8 cellular contexts compared by ENCODE assay signal in the genomic region with DNA sequence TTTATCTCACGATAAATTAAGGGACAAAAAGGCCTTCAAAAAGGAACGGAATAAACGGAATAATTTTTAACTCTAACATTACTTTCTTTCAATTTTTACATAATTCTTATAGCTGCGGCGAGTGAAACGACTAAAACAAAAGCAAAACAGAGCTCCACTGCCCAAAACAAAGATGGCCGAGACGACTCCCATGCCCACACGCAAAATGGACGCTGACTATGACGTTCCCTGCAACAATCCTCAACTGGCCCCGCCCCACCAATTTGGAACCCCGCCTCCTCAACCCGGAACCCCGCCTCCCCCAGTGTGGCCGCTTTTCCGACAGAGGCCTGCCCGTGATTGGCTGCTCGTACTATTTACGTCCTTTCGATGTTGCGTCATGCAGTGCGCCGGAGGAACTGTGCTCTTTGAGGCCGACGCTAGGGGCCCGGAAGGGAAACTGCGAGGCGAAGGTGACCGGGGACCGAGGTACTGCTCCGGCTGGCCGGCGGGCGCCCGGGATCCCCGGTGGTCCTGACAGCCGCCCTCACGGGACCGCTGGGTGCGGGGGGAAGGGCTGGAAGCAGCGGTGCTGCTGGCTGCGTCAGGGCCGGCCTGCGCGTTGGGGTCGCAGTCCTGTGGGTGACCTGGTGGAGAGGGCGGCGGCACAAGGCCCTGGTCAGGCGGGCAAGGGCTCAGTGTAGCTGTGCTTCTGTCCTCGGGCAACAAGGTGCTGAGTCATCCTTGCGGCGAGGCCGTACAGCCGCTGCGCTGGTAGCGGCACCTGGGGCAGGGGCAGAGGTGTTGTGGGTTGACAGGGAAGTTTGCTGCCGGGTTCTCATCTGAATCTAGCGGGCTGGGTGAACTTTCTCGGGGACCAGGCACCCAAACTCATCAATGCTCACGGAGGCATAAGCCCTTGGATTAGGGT. TPM values are rescaled to one million over a fixed set of nuclear protein-coding genes. Genes with fewer than 3 reads are reported as not detected.
DNase-seq lines count a peak whose midpoint lies in the region; ATAC-seq and FAIRE-seq lines count a peak whose summit lies in the region.

TSS of gene GHITM (plus strand) at position 384 of the 910 bp plus-strand sequence. CDS start 1,992 bp downstream, outside the sequence.

- H4K5ac ChIP-seq in mesendoderm (ENCODE audit: low read length) = no peak within 1 kb of the TSS

- H3K23ac ChIP-seq in mesendoderm (ENCODE audit: low read length) = no peak within 1 kb of the TSS

- H2BK5ac ChIP-seq in mesendoderm (ENCODE audit: low read length) = no peak within 1 kb of the TSS

- WGBS in mesendoderm (ENCODE audit: extremely low coverage, insufficient coverage, low lambda C conversion rate) = no CpG with 5 or more reads among the region's 61 CpGs

- H3K4me1 ChIP-seq in endocrine pancreas (ENCODE audit: control insufficient read depth, insufficient read depth, low read length) (peaks cover 13% of the 10 kb centered on the region), mesendoderm (ENCODE audit: control insufficient read depth, low read depth, low read length) (peaks cover 2% of the 10 kb centered on the region)

- H3K4me2 ChIP-seq in mesendoderm (ENCODE audit: low read length) = peak within 1 kb of the TSS; percentile 82

- DNase-seq in COR-L47 (lab: John Stamatoyannopoulos, UW) (peak; percentile 86), HTR-8/SVneo (ENCODE audit: insufficient read length, low spot score) (peak; percentile 89), NOMO-1 treated with dmso at 0.1 percent for 144 hours (lab: John Stamatoyannopoulos, UW; ENCODE audit: unreplicated experiment) (peak; percentile 96), mesendoderm (peak; percentile 99)
- peak; percentile 99 for DNase-seq in activated CD8-positive, alpha-beta memory T cell treated with anti-CD3 and anti-CD28 coated beads, Interleukin-2, amount 10 ng/mL, durations not matched to agents 7 days and 5 days
- peak; percentile 94 for DNase-seq in stimulated activated CD8-positive, alpha-beta memory T cell treated with anti-CD3 and anti-CD28 coated beads, Interleukin-15, amount 100 ng/mL, for 24 hours (ENCODE audit: low read depth)

- H3K9ac ChIP-seq in endocrine pancreas (ENCODE audit: control insufficient read depth, insufficient read depth, low read length) (peak within 1 kb of the TSS; percentile 97), mesendoderm (ENCODE audit: low read length) (peak within 1 kb of the TSS; percentile 73)

- H2AK5ac ChIP-seq in mesendoderm (ENCODE audit: low read length) = no peak within 1 kb of the TSS

- peak within 1 kb of the TSS; percentile 22 for H3K27ac ChIP-seq in mesendoderm (ENCODE audit: low read depth, low read length)

- no peak within 1 kb of the TSS for H2BK15ac ChIP-seq in mesendoderm (replicated peaks; ENCODE audit: low read depth)

- peak within 1 kb of the TSS; percentile 87 for H3K56ac ChIP-seq in mesendoderm (ENCODE audit: low read length)

- CTCF ChIA-PET in activated CD8-positive, alpha-beta memory T cell treated with anti-CD3 and anti-CD28 coated beads, Interleukin-2, amount 10 ng/mL, durations not matched to agents 7 days and 5 days (lab: Charles Lee) = interaction anchor here (0.7 to 3.2 kb wide), 8 partner anchors 9 to 128 kb away, joined by 3 to 27 read pairs (median 3); no protein-coding TSS in a partner anchor

- no peak within 1 kb of the TSS for H3K18ac ChIP-seq in mesendoderm (ENCODE audit: low read length)

- ATAC-seq in GM21360 (IDR thresholded peaks at IDR 0.05; ENCODE audit: unreplicated experiment) = peak; percentile 99
- ATAC-seq in activated CD8-positive, alpha-beta memory T cell treated with anti-CD3 and anti-CD28 coated beads, Interleukin-2, amount 10 ng/mL, durations not matched to agents 7 days and 5 days = peak; percentile 93

- H3K79me2 ChIP-seq in mesendoderm (ENCODE audit: control insufficient read depth, insufficient read depth, low read length) = peaks cover 17% of the 10 kb centered on the region

- peak; percentile 98 for FAIRE-seq in HTR-8/SVneo (lab: Jason Lieb, UNC)

- no peaks in the 10 kb centered on the region for H3K27me3 Mint-ChIP-seq in activated CD8-positive, alpha-beta memory T cell treated with anti-CD3 and anti-CD28 coated beads, Interleukin-2, amount 10 ng/mL, durations not matched to agents 7 days and 5 days

- H2BK120ac ChIP-seq in mesendoderm (ENCODE audit: low read depth, low read length) = no peak within 1 kb of the TSS

- peak within 1 kb of the TSS; percentile 99 for H3K27ac Mint-ChIP-seq in activated CD8-positive, alpha-beta memory T cell treated with anti-CD3 and anti-CD28 coated beads, Interleukin-2, amount 10 ng/mL, durations not matched to agents 7 days and 5 days

- peaks cover 24% of the 10 kb centered on the region for H3K4me1 Mint-ChIP-seq in activated CD8-positive, alpha-beta memory T cell treated with anti-CD3 and anti-CD28 coated beads, Interleukin-2, amount 10 ng/mL, durations not matched to agents 7 days and 5 days

- H3K4ac ChIP-seq in mesendoderm (ENCODE audit: low read depth, low read length) = no peak within 1 kb of the TSS

- H3K9me3 Mint-ChIP-seq in activated CD8-positive, alpha-beta memory T cell treated with anti-CD3 and anti-CD28 coated beads, Interleukin-2, amount 10 ng/mL, durations not matched to agents 7 days and 5 days (ENCODE audit: low read depth) = no peaks in the 10 kb centered on the region

- H3K4me3 ChIP-seq in endocrine pancreas (ENCODE audit: control insufficient read depth, insufficient read depth, low read length) = peak within 1 kb of the TSS; percentile 93
- H3K4me3 ChIP-seq in mesendoderm (ENCODE audit: low read length) = peak within 1 kb of the TSS; percentile 91

- H3K9me3 ChIP-seq in endocrine pancreas (ENCODE audit: control insufficient read depth, low read length) = no peaks in the 10 kb centered on the region

- no peaks in the 10 kb centered on the region for H3K27me3 ChIP-seq in endocrine pancreas (ENCODE audit: control insufficient read depth, insufficient read depth, low read length)
- no peaks in the 10 kb centered on the region for H3K27me3 ChIP-seq in mesendoderm (ENCODE audit: insufficient read depth, low read length, poor library complexity)

- H3K36me3 Mint-ChIP-seq in activated CD8-positive, alpha-beta memory T cell treated with anti-CD3 and anti-CD28 coated beads, Interleukin-2, amount 10 ng/mL, durations not matched to agents 7 days and 5 days = peaks cover 16% of the 10 kb centered on the region

- H4K8ac ChIP-seq in mesendoderm (ENCODE audit: low read depth, low read length) = no peak within 1 kb of the TSS

- H3K4me3 Mint-ChIP-seq in activated CD8-positive, alpha-beta memory T cell treated with anti-CD3 and anti-CD28 coated beads, Interleukin-2, amount 10 ng/mL, durations not matched to agents 7 days and 5 days = peak within 1 kb of the TSS; percentile 92

- H3K79me1 ChIP-seq in mesendoderm (ENCODE audit: low read length) = peaks cover 12% of the 10 kb centered on the region

- H3K36me3 ChIP-seq in endocrine pancreas (ENCODE audit: control insufficient read depth, insufficient read depth, low read length) = no peaks in the 10 kb centered on the region
- no peaks in the 10 kb centered on the region for H3K36me3 ChIP-seq in mesendoderm (ENCODE audit: control insufficient read depth, insufficient read depth, low read length)

RNA-seq across cellular contexts. Expression of gene GHITM, which starts in this region (rescaled TPM):
- 100 to 1,000 TPM; 110 to 145 TPM for total RNA-seq in activated CD8-positive, alpha-beta memory T cell treated with anti-CD3 and anti-CD28 coated beads, Interleukin-2, amount 10 ng/mL, durations not matched to agents 7 days and 5 days
- polyA plus RNA-seq in mesendoderm (2013, experiment 1 of 2) = 77.3 TPM
- polyA plus RNA-seq in mesendoderm (2013, experiment 2 of 2) = 76.6 TPM

Comparison
In these comparisons a context has a peak if more than half of its experiments do, and no peak if none do; other contexts are left out.
1. Peak in every context shown above with its lines: DNase-seq, ATAC-seq, H3K4me3 ChIP-seq and H3K27ac ChIP-seq.